Comparison of ENCODE assay signal across 11 cellular contexts in genomic region chr5:174145821-174146220, GRCh38.
A peak's percentile ranks its signal among the peaks of the same experiment; 100 is the strongest.
DNase-seq lines count a peak whose midpoint lies in the region; ATAC-seq and TF ChIP-seq lines count a peak whose summit lies in the region.
"Had no signal": no experiment of that assay in that cellular context is flagged by ENCODE, and none has a peak within 500 bp of the region (broad histone marks: within the 10 kb centered on the region; RNA-seq: fewer than 3 reads in every experiment).

No MANE protein-coding gene starts in this region.

- no peak overlapping the region for H3K4me3 ChIP-seq in H7 (ENCODE audit: insufficient read depth, low read depth, low read length)
- no peak overlapping the region for H3K4me3 ChIP-seq in mesendoderm (ENCODE audit: low read length)
- H3K4me3 ChIP-seq: SJSA1 had no signal

- no peak overlapping the region for H3K27ac Mint-ChIP-seq in activated naive CD8-positive, alpha-beta T cell treated with anti-CD3 and anti-CD28 coated beads, Interleukin-2, amount 50 U/mL, for 24 hours
- no peak overlapping the region for H3K27ac Mint-ChIP-seq in HFFc6

- H3K4me1 Mint-ChIP-seq in activated naive CD8-positive, alpha-beta T cell treated with anti-CD3 and anti-CD28 coated beads, Interleukin-2, amount 50 U/mL, for 24 hours: no peaks in the 10 kb centered on the region
- H3K4me1 Mint-ChIP-seq in HFFc6 (ENCODE audit: low read depth): no peaks in the 10 kb centered on the region

- no peak overlapping the region for H3K23ac ChIP-seq in mesendoderm (ENCODE audit: low read length)

- H3K4ac ChIP-seq in mesendoderm (ENCODE audit: low read depth, low read length): no peak overlapping the region

- H2BK5ac ChIP-seq in mesendoderm (ENCODE audit: low read length): no peak overlapping the region

- H3K27me3 ChIP-seq in H7 (ENCODE audit: control insufficient read depth, insufficient read depth, low read length) (no peaks in the 10 kb centered on the region), mesendoderm (ENCODE audit: insufficient read depth, low read length, poor library complexity) (no peaks in the 10 kb centered on the region)
- H3K27me3 ChIP-seq: SJSA1 had no signal

- no peak overlapping the region for H2BK15ac ChIP-seq in mesendoderm (replicated peaks; ENCODE audit: low read depth)

- H3K36me3 ChIP-seq in H7 (replicated peaks; ENCODE audit: control insufficient read depth, insufficient read depth, low read length): no peaks in the 10 kb centered on the region
- no peaks in the 10 kb centered on the region for H3K36me3 ChIP-seq in mesendoderm (ENCODE audit: control insufficient read depth, insufficient read depth, low read length)
- H3K36me3 ChIP-seq: SJSA1 had no signal

- H3K56ac ChIP-seq in mesendoderm (ENCODE audit: low read length): no peak overlapping the region

- peaks cover 5% of the 10 kb centered on the region for H3K27me3 Mint-ChIP-seq in activated naive CD8-positive, alpha-beta T cell treated with anti-CD3 and anti-CD28 coated beads, Interleukin-2, amount 50 U/mL, for 24 hours
- H3K27me3 Mint-ChIP-seq in HFFc6 (ENCODE audit: insufficient read depth): peaks cover 1% of the 10 kb centered on the region

- no peak overlapping the region for H4K8ac ChIP-seq in mesendoderm (ENCODE audit: low read depth, low read length)

- H3K79me1 ChIP-seq in mesendoderm (ENCODE audit: low read length): no peaks in the 10 kb centered on the region

- H3K4me2 ChIP-seq in mesendoderm (ENCODE audit: low read length): no peak overlapping the region

- H2BK120ac ChIP-seq in mesendoderm (ENCODE audit: low read depth, low read length): no peak overlapping the region

- TF ChIP-seq CTCF in HFFc6 (IDR thresholded peaks at IDR 0.05): no peak

- H3K9ac ChIP-seq in mesendoderm (ENCODE audit: low read length): no peak overlapping the region

- H3K4me3 Mint-ChIP-seq in activated naive CD8-positive, alpha-beta T cell treated with anti-CD3 and anti-CD28 coated beads, Interleukin-2, amount 50 U/mL, for 24 hours: no peak overlapping the region
- no peak overlapping the region for H3K4me3 Mint-ChIP-seq in HFFc6

- H3K36me3 Mint-ChIP-seq in activated naive CD8-positive, alpha-beta T cell treated with anti-CD3 and anti-CD28 coated beads, Interleukin-2, amount 50 U/mL, for 24 hours (ENCODE audit: low read depth): no peaks in the 10 kb centered on the region
- H3K36me3 Mint-ChIP-seq in HFFc6 (ENCODE audit: low read depth): no peaks in the 10 kb centered on the region

- peak; percentile 32 for ATAC-seq in activated naive CD8-positive, alpha-beta T cell treated with anti-CD3 and anti-CD28 coated beads, Interleukin-2, amount 50 U/mL, for 24 hours
- no peak for ATAC-seq in GM19463 (IDR thresholded peaks at IDR 0.05; ENCODE audit: unreplicated experiment)
- ATAC-seq: HCT116 had no signal

- H3K9me3 Mint-ChIP-seq in activated naive CD8-positive, alpha-beta T cell treated with anti-CD3 and anti-CD28 coated beads, Interleukin-2, amount 50 U/mL, for 24 hours: no peaks in the 10 kb centered on the region
- H3K9me3 Mint-ChIP-seq in HFFc6: peaks cover 51% of the 10 kb centered on the region

- H3K27ac ChIP-seq in mesendoderm (ENCODE audit: low read depth, low read length): no peak overlapping the region
- H3K27ac ChIP-seq: SJSA1 had no signal

- no peak overlapping the region for H2AK5ac ChIP-seq in mesendoderm (ENCODE audit: low read length)

- peak; percentile 89 for DNase-seq in COR-L47 (lab: John Stamatoyannopoulos, UW)
- DNase-seq in H7: peak; percentile 51
- DNase-seq in activated naive CD8-positive, alpha-beta T cell treated with anti-CD3 and anti-CD28 coated beads, Interleukin-2, amount 50 U/mL, for 24 hours: peak; percentile 6
- peak; percentile 83 for DNase-seq in mesendoderm
- no peak for DNase-seq in NCI-H187 treated with DMSO at 0.1 percent for 48 hours (lab: John Stamatoyannopoulos, UW)
- DNase-seq in NCI-H1694 (lab: John Stamatoyannopoulos, UW): no peak
- DNase-seq in HFFc6: no peak
- DNase-seq: NCI-H187 had no signal

- no peaks in the 10 kb centered on the region for H3K4me1 ChIP-seq in mesendoderm (ENCODE audit: control insufficient read depth, low read depth, low read length)
- H3K4me1 ChIP-seq: SJSA1 had no signal

- no peaks in the 10 kb centered on the region for H3K79me2 ChIP-seq in mesendoderm (ENCODE audit: control insufficient read depth, insufficient read depth, low read length)

- H3K18ac ChIP-seq in mesendoderm (ENCODE audit: low read length): no peak overlapping the region

- no peak overlapping the region for H4K5ac ChIP-seq in mesendoderm (ENCODE audit: low read length)

- WGBS in mesendoderm (ENCODE audit: extremely low coverage, insufficient coverage, low lambda C conversion rate): no CpG with 5 or more reads among the region's 5 CpGs

Comparison
In these comparisons a context has a peak if more than half of its experiments do, and no peak if none do; other contexts are left out.
1. DNase-seq: peak in COR-L47 (single experiment), H7 (single experiment), activated naive CD8-positive, alpha-beta T cell treated with anti-CD3 and anti-CD28 coated beads, Interleukin-2, amount 50 U/mL, for 24 hours (single experiment) and mesendoderm (single experiment); none in NCI-H187 treated with DMSO at 0.1 percent for 48 hours (single experiment), NCI-H1694 (single experiment) and HFFc6 (single experiment).